13 cellular contexts compared by ENCODE assay signal in genomic region chr20:49825521-49826033, GRCh38. TPM values are rescaled to one million over a fixed set of nuclear protein-coding genes. Genes with fewer than 3 reads are reported as not detected.
DNase-seq lines count a peak whose midpoint lies in the region; ATAC-seq, FAIRE-seq and TF ChIP-seq lines count a peak whose summit lies in the region.
"Had no signal": no experiment of that assay in that cellular context is flagged by ENCODE, and none has a peak within 500 bp of the region (broad histone marks: within the 10 kb centered on the region; RNA-seq: fewer than 3 reads in every experiment).

No MANE protein-coding gene starts in this region.

- no peak overlapping the region for H3K4me3 Mint-ChIP-seq in Caco-2 (ENCODE audit: unreplicated experiment)
- H3K4me3 Mint-ChIP-seq: activated CD8-positive, alpha-beta T cell treated with anti-CD3 and anti-CD28 coated beads for 36 hours had no signal

- H3K4me1 Mint-ChIP-seq in Caco-2 (ENCODE audit: low read depth, unreplicated experiment): peaks cover 6% of the 10 kb centered on the region

- H3K36me3 ChIP-seq in Caco-2 (ENCODE audit: control insufficient read depth, insufficient read depth, low read length) (peaks cover 3% of the 10 kb centered on the region), bronchial epithelial cell (ENCODE audit: control insufficient read depth, insufficient read depth, low read length) (no peaks in the 10 kb centered on the region), neutrophil (peaks cover 36% of the 10 kb centered on the region)

- H3K9me3 Mint-ChIP-seq in Caco-2 (ENCODE audit: unreplicated experiment): no peaks in the 10 kb centered on the region
- H3K9me3 Mint-ChIP-seq: activated CD8-positive, alpha-beta T cell treated with anti-CD3 and anti-CD28 coated beads for 36 hours had no signal

- no TSS peak for BruUV-seq in Caco-2 (replicated peaks; lab: Mats Ljungman, UMichigan)

- H3K27ac Mint-ChIP-seq in Caco-2 (ENCODE audit: unreplicated experiment): no peak overlapping the region
- H3K27ac Mint-ChIP-seq: activated CD8-positive, alpha-beta T cell treated with anti-CD3 and anti-CD28 coated beads for 36 hours had no signal

- no peak for FAIRE-seq in bronchial epithelial cell (lab: Jason Lieb, UNC)

- ATAC-seq in foreskin keratinocyte: no peak
- ATAC-seq: activated CD8-positive, alpha-beta T cell treated with anti-CD3 and anti-CD28 coated beads for 36 hours had no signal

- H3K36me3 Mint-ChIP-seq in Caco-2 (ENCODE audit: insufficient read depth, unreplicated experiment): peaks cover 33% of the 10 kb centered on the region

- intact Hi-C loops in Caco-2 (cut with micrococcal nuclease; ENCODE audit: unreplicated experiment): loop anchor here (1.0 kb wide), 1 partner anchor 214 kb away; no protein-coding TSS in a partner anchor

- no peak overlapping the region for H3K4me3 ChIP-seq in Caco-2 (ENCODE audit: low read depth, low read length)
- H3K4me3 ChIP-seq in bronchial epithelial cell (ENCODE audit: low read depth, low read length): no peak overlapping the region
- no peak overlapping the region for H3K4me3 ChIP-seq in neutrophil (ENCODE audit: low read depth in 1 of 2, low read length in 1 of 2)
- H3K4me3 ChIP-seq: esophagus muscularis mucosa had no signal

- TF ChIP-seq CTCF in Caco-2 (IDR thresholded peaks at IDR 0.05; ENCODE audit: insufficient read depth in 1 of 2, low read depth in 1 of 2, low read length in 1 of 2, severe bottlenecking in 1 of 2, unreplicated experiment in 1 of 2) (peak; percentile 30 to 56), bronchial epithelial cell (IDR thresholded peaks at IDR 0.05; ENCODE audit: insufficient read depth, low read length, severe bottlenecking) (peak; percentile 19), neutrophil (IDR thresholded peaks at IDR 0.05) (no peak), foreskin keratinocyte (conservative IDR thresholded peaks at IDR 0.05) (no peak)

- no peaks in the 10 kb centered on the region for H3K27me3 Mint-ChIP-seq in Caco-2 (ENCODE audit: insufficient read depth, unreplicated experiment)
- H3K27me3 Mint-ChIP-seq: activated CD8-positive, alpha-beta T cell treated with anti-CD3 and anti-CD28 coated beads for 36 hours had no signal

- H3K27me3 ChIP-seq in Caco-2 (replicated peaks; ENCODE audit: control insufficient read depth, insufficient read depth, low read length) (no peaks in the 10 kb centered on the region), bronchial epithelial cell (ENCODE audit: control insufficient read depth, insufficient read depth, low read length) (no peaks in the 10 kb centered on the region), neutrophil (no peaks in the 10 kb centered on the region), foreskin keratinocyte (no peaks in the 10 kb centered on the region)
- H3K27me3 ChIP-seq: esophagus muscularis mucosa had no signal

- DNase-seq in Caco-2 (peak in 1 of 2 experiments; percentile 64), NCI-H2029 treated with DMSO at 0.1 percent for 48 hours (lab: John Stamatoyannopoulos, UW) (peak; percentile 90), bronchial epithelial cell (ENCODE audit: low read depth) (peak; percentile 58), foreskin keratinocyte (no peak), epidermal melanocyte (ENCODE audit: insufficient read length, low spot score) (no peak), MV-4-11 (lab: John Stamatoyannopoulos, UW) (no peak)
- no peak for DNase-seq in activated effector memory CD4-positive, alpha-beta T cell treated with anti-CD3 and anti-CD28 coated beads, Interleukin-2, amount 50 U/mL, for 16 hours
- DNase-seq: activated CD8-positive, alpha-beta T cell treated with anti-CD3 and anti-CD28 coated beads for 36 hours; activated naive CD4-positive, alpha-beta T cell; caudate nucleus; T-helper 2 cell had no signal

- H3K27ac ChIP-seq in neutrophil (peak overlapping the region; percentile 80), foreskin keratinocyte (no peak overlapping the region)
- H3K27ac ChIP-seq: esophagus muscularis mucosa had no signal

- H3K9me3 ChIP-seq in Caco-2 (no peaks in the 10 kb centered on the region), neutrophil (no peaks in the 10 kb centered on the region)
- H3K9me3 ChIP-seq: esophagus muscularis mucosa had no signal

- CTCF ChIA-PET in Caco-2 (lab: Charles Lee): interaction anchor here (0.7 to 1.4 kb wide), 7 partner anchors 13 to 231 kb away, joined by 3 to 8 read pairs (median 4); partner anchors contain the start of gene SLC9A8

- no peaks in the 10 kb centered on the region for H3K4me1 ChIP-seq in Caco-2
- peaks cover 55 to 65% of the 10 kb centered on the region in 2 experiments for H3K4me1 ChIP-seq in neutrophil (ENCODE audit: control insufficient read depth in 1 of 2, insufficient read depth in 1 of 2, low read depth in 1 of 2, low read length in 1 of 2)
- H3K4me1 ChIP-seq in foreskin keratinocyte: no peaks in the 10 kb centered on the region

- POLR2A ChIA-PET in Caco-2 (lab: Charles Lee): interaction anchor here (1.1 to 1.4 kb wide), 2 partner anchors 13 to 113 kb away, joined by 5 to 8 read pairs; partner anchors contain the start of gene SLC9A8

RNA-seq across cellular contexts. Expression of gene SLC9A8, which starts 12.9 kb away (rescaled TPM):
- total RNA-seq in Caco-2 (2022) (19.5 and 21.4 TPM in 2 replicates), bronchial epithelial cell (1.6 and 4.6 TPM in 2 replicates), foreskin keratinocyte (3.7 and 5.9 TPM in 2 replicates)
- polyA plus RNA-seq in foreskin keratinocyte: 1.7 and 2.3 TPM in 2 replicates

Comparison
In these comparisons a context has a peak if more than half of its experiments do, and no peak if none do; other contexts are left out.
1. DNase-seq: peak in NCI-H2029 treated with DMSO at 0.1 percent for 48 hours (single experiment) and bronchial epithelial cell (single experiment); none in foreskin keratinocyte (0 of 2), epidermal melanocyte (single experiment), MV-4-11 (single experiment) and activated effector memory CD4-positive, alpha-beta T cell treated with anti-CD3 and anti-CD28 coated beads, Interleukin-2, amount 50 U/mL, for 16 hours (single experiment).
2. CTCF ChIP-seq: peak in Caco-2 (2 of 2) and bronchial epithelial cell (single experiment); none in neutrophil (single experiment) and foreskin keratinocyte (single experiment).